Comparison of ENCODE assay signal across 34 cellular contexts in the genomic region with DNA sequence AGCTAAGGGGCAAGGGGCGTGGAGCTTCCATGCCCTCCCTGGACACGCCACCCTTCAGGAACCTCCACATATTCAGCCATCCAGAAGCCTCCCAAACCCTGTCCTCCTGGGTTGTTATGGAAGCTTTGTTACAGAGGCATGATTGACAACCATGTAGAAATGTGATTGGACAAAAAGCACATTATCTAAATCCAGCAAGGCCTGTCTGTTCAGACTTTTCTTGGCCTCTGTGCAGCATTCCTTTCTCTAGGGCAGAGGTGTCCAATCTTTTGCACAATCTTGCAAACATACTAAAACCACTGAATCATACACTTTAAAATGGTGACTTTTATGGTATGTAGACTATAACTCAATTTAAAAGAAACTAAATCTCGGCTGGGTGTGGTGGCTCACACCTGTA. TPM values are rescaled to one million over a fixed set of nuclear protein-coding genes. Genes with fewer than 3 reads are reported as not detected.
DNase-seq lines count a peak whose midpoint lies in the region; ATAC-seq and TF ChIP-seq lines count a peak whose summit lies in the region.
"Had no signal": no experiment of that assay in that cellular context is flagged by ENCODE, and none has a peak within 500 bp of the region (broad histone marks: within the 10 kb centered on the region; RNA-seq: fewer than 3 reads in every experiment).

No MANE protein-coding gene starts in this region.

- 94 to 95% methylated on average over 3 of the region's 3 CpGs for WGBS in heart right ventricle, 2 donors

- no peaks in the 10 kb centered on the region for H3K27me3 ChIP-seq in MG63
- H3K27me3 ChIP-seq in brain microvascular endothelial cell (replicated peaks): no peaks in the 10 kb centered on the region
- no peaks in the 10 kb centered on the region for H3K27me3 ChIP-seq in GM23338 (ENCODE audit: insufficient read depth)
- no peaks in the 10 kb centered on the region for H3K27me3 ChIP-seq in heart right ventricle
- H3K27me3 ChIP-seq: testis, uterus had no signal

- H3K9me3 ChIP-seq in MG63 (no peaks in the 10 kb centered on the region), mucosa of descending colon (no peaks in the 10 kb centered on the region), heart right ventricle (no peaks in the 10 kb centered on the region)
- H3K9me3 ChIP-seq: psoas muscle, testis, uterus had no signal

- H3K27ac ChIP-seq in brain microvascular endothelial cell (no peak overlapping the region), GM23338 (ENCODE audit: low read depth) (no peak overlapping the region), heart right ventricle (no peak overlapping the region)
- H3K27ac ChIP-seq: psoas muscle, testis, uterus had no signal

- H3F3A ChIP-seq in GM23338 (replicated peaks; ENCODE audit: low read depth): no peaks in the 10 kb centered on the region

- ATAC-seq in mucosa of descending colon: peak; percentile 67
- no peak for ATAC-seq in HG03097 (IDR thresholded peaks at IDR 0.05; ENCODE audit: low FRiP score, unreplicated experiment)
- no peak for ATAC-seq in left ventricle myocardium superior
- ATAC-seq in GM23338: no peak
- ATAC-seq in heart right ventricle: no peak
- ATAC-seq: activated CD4-positive, CD25-positive, alpha-beta regulatory T cell treated with anti-CD3 and anti-CD28 coated beads, Interleukin-2, amount 50 U/mL, for 24 hours; left lobe of liver; naive thymus-derived CD4-positive, alpha-beta T cell; psoas muscle had no signal

- no peak overlapping the region for H3K4me2 ChIP-seq in GM23338

- TF ChIP-seq CTCF in brain microvascular endothelial cell (IDR thresholded peaks at IDR 0.05; ENCODE audit: low read depth, low read length, missing control alignments) (no peak), fibroblast of mammary gland (conservative IDR thresholded peaks at IDR 0.05; ENCODE audit: control insufficient read depth, insufficient read depth, low read depth, low read length) (no peak), mucosa of descending colon (IDR thresholded peaks at IDR 0.05) (no peak), GM23338 (conservative IDR thresholded peaks at IDR 0.05; ENCODE audit: low read depth in 2 of 2) (no peak), heart right ventricle (IDR thresholded peaks at IDR 0.05) (no peak)

- H3K36me3 ChIP-seq in MG63 (no peaks in the 10 kb centered on the region), brain microvascular endothelial cell (replicated peaks) (no peaks in the 10 kb centered on the region), mucosa of descending colon (ENCODE audit: low read depth) (no peaks in the 10 kb centered on the region), GM23338 (ENCODE audit: insufficient read depth) (no peaks in the 10 kb centered on the region), heart right ventricle (peaks cover 0 to 10% (median 0%) of the 10 kb centered on the region in 9 donors)
- H3K36me3 ChIP-seq: uterus had no signal

- H3K27ac Mint-ChIP-seq in GM23338: no peak overlapping the region
- H3K27ac Mint-ChIP-seq: activated naive CD4-positive, alpha-beta T cell treated with anti-CD3 and anti-CD28 coated beads, Interleukin-2, amount 10 ng/mL, durations not matched to agents 7 days and 5 days; dendritic cell treated with granulocyte-macrophage colony-stimulating factor and Interleukin-4, amounts not matched to agents 40 ng/mL and 50 ng/mL, for 4 days; mesothelial cell of epicardium; naive thymus-derived CD4-positive, alpha-beta T cell; T-helper 1 cell treated with Interleukin-12 subunit alpha and Interleukin-12 subunit beta and Interleukin-4 antibody, amounts not matched to agents 30 μg/mL and 1 μg/mL, for 36 hours had no signal

- H3K4me3 ChIP-seq in MG63 (no peak overlapping the region), brain microvascular endothelial cell (ENCODE audit: low read depth, low read length) (no peak overlapping the region), fibroblast of mammary gland (ENCODE audit: control insufficient read depth, low read depth, low read length) (no peak overlapping the region), mucosa of descending colon (no peak overlapping the region), GM23338 (no peak overlapping the region), heart right ventricle (no peak overlapping the region)
- H3K4me3 ChIP-seq: psoas muscle, testis, uterus had no signal

- intact Hi-C loops in mucosa of descending colon (cut with DNase I, micrococcal nuclease) (no loop called here), left ventricle myocardium superior (cut with micrococcal nuclease) (no loop called here), heart right ventricle (cut with DNase I) (no loop called here)

- DNase-seq in MG63: peak; percentile 15
- DNase-seq in brain microvascular endothelial cell: peak; percentile 18
- DNase-seq in fibroblast of mammary gland (ENCODE audit: low read depth): peak; percentile 46
- DNase-seq in mucosa of descending colon: no peak
- DNase-seq in left ventricle myocardium superior: no peak
- DNase-seq in GM23338 (ENCODE audit: low spot score): no peak
- no peak for DNase-seq in heart right ventricle
- DNase-seq: activated CD4-positive, alpha-beta T cell treated with anti-CD3 and anti-CD28 coated beads, Interleukin-2, amount 50 U/mL, for 48 hours; activated CD8-positive, alpha-beta memory T cell treated with anti-CD3 and anti-CD28 coated beads, Interleukin-2, amount 50 U/mL, for 48 hours; activated naive CD4-positive, alpha-beta T cell treated with anti-CD3 and anti-CD28 coated beads, Interleukin-2, amount 10 ng/mL, durations not matched to agents 7 days and 5 days; amygdala; C1 segment of cervical spinal cord; caudate nucleus; COR-L47; DND-41; GOT3; hippocampal formation; naive thymus-derived CD4-positive, alpha-beta T cell; NCI-H1105 treated with DMSO at 0.1 percent for 48 hours; NCI-H2029; NCI-H2227 treated with DMSO at 0.1 percent for 48 hours; NCI-H748 treated with DMSO at 0.1 percent for 48 hours; occipital lobe; psoas muscle; RPMI8226; stimulated activated naive CD4-positive, alpha-beta T cell treated with Interleukin-2 at 50 U/mL for 16 hours; testis; uterus had no signal

- in situ Hi-C loops in brain microvascular endothelial cell (cut with HindIII; ENCODE audit: low pct_ligation_motif_present, low sequenced_read_pairs): no loop called here

- no peaks in the 10 kb centered on the region for H4K20me1 ChIP-seq in GM23338 (replicated peaks; ENCODE audit: insufficient read depth)

- H3K36me3 Mint-ChIP-seq in GM23338 (ENCODE audit: low read depth): peaks cover 8% of the 10 kb centered on the region; the same call in 2 of the 3 replicates

- peaks cover 2% of the 10 kb centered on the region for H3K27me3 Mint-ChIP-seq in GM23338 (ENCODE audit: insufficient read depth, low read depth, poor library complexity)
- H3K27me3 Mint-ChIP-seq: activated naive CD4-positive, alpha-beta T cell treated with anti-CD3 and anti-CD28 coated beads, Interleukin-2, amount 10 ng/mL, durations not matched to agents 7 days and 5 days; dendritic cell treated with granulocyte-macrophage colony-stimulating factor and Interleukin-4, amounts not matched to agents 40 ng/mL and 50 ng/mL, for 4 days; naive thymus-derived CD4-positive, alpha-beta T cell had no signal

- H3K4me1 ChIP-seq in mucosa of descending colon (ENCODE audit: low read depth) (no peaks in the 10 kb centered on the region), GM23338 (ENCODE audit: insufficient read depth) (no peaks in the 10 kb centered on the region), heart right ventricle (peaks cover 0 to 6% (median 0%) of the 10 kb centered on the region in 9 donors)
- H3K4me1 ChIP-seq: psoas muscle, testis, uterus had no signal

- peaks cover 12% of the 10 kb centered on the region for H3K79me2 ChIP-seq in GM23338 (replicated peaks; ENCODE audit: insufficient read depth)

- H3K9me3 Mint-ChIP-seq in GM23338: no peaks in the 10 kb centered on the region
- H3K9me3 Mint-ChIP-seq: activated naive CD4-positive, alpha-beta T cell treated with anti-CD3 and anti-CD28 coated beads, Interleukin-2, amount 10 ng/mL, durations not matched to agents 7 days and 5 days; dendritic cell treated with granulocyte-macrophage colony-stimulating factor and Interleukin-4, amounts not matched to agents 40 ng/mL and 50 ng/mL, for 4 days; T-helper 1 cell treated with Interleukin-12 subunit alpha and Interleukin-12 subunit beta and Interleukin-4 antibody, amounts not matched to agents 30 μg/mL and 1 μg/mL, for 36 hours had no signal

- no peak overlapping the region for H2AFZ ChIP-seq in GM23338

- no peaks in the 10 kb centered on the region for H3K4me1 Mint-ChIP-seq in GM23338
- H3K4me1 Mint-ChIP-seq: activated naive CD4-positive, alpha-beta T cell treated with anti-CD3 and anti-CD28 coated beads, Interleukin-2, amount 10 ng/mL, durations not matched to agents 7 days and 5 days; mesothelial cell of epicardium had no signal

- H3K9me2 ChIP-seq in GM23338 (ENCODE audit: insufficient read depth): no peaks in the 10 kb centered on the region

- H3K4me3 Mint-ChIP-seq in GM23338: no peak overlapping the region
- H3K4me3 Mint-ChIP-seq: activated naive CD4-positive, alpha-beta T cell treated with anti-CD3 and anti-CD28 coated beads, Interleukin-2, amount 10 ng/mL, durations not matched to agents 7 days and 5 days; dendritic cell treated with granulocyte-macrophage colony-stimulating factor and Interleukin-4, amounts not matched to agents 40 ng/mL and 50 ng/mL, for 4 days; mesothelial cell of epicardium; naive thymus-derived CD4-positive, alpha-beta T cell; T-helper 1 cell treated with Interleukin-12 subunit alpha and Interleukin-12 subunit beta and Interleukin-4 antibody, amounts not matched to agents 30 μg/mL and 1 μg/mL, for 36 hours had no signal

RNA-seq across cellular contexts. Expression of gene STEEP1, which starts 12.7 kb away (rescaled TPM):
- total RNA-seq in MG63 (2014; rRNA removed; shearing (Covaris generic); ENCODE audit: low replicate concordance): 50.8 and 60.2 TPM in 2 replicates
- 10 to 100 TPM; 22.2 to 25.4 (median 22.9) TPM for total RNA-seq in mucosa of descending colon
- 16.0 TPM for total RNA-seq in left ventricle myocardium superior
- total RNA-seq in GM23338 (2014; rRNA removed; shearing (Covaris generic)): 42.3 and 44.3 TPM in 2 replicates
- polyA plus RNA-seq in GM23338 (2016; fragmentation: Nextera tagmentation; extraction: Ambion mirVana): 15.9 and 16.6 TPM in 2 replicates
- 10 to 100 TPM; 12.1 to 24.0 (median 19.8) TPM for total RNA-seq in heart right ventricle
- 10 to 100 TPM in 1 of 2 donors, 1 to 10 TPM in 1; 2.7 to 14.6 TPM for polyA plus RNA-seq in heart right ventricle

RNA-seq across cellular contexts. Expression of gene UBE2A, which starts 21.9 kb away (rescaled TPM):
- total RNA-seq in MG63 (2014; rRNA removed; shearing (Covaris generic); ENCODE audit: low replicate concordance): 41.4 and 43.6 TPM in 2 replicates
- total RNA-seq in mucosa of descending colon (10 to 100 TPM; 72.1 to 81.6 (median 79.4) TPM), left ventricle myocardium superior (61.9 TPM), heart right ventricle (10 to 100 TPM; 64.6 to 77.7 (median 67.8) TPM)
- total RNA-seq in GM23338 (2014; rRNA removed; shearing (Covaris generic)): 38.6 and 41.4 TPM in 2 replicates
- polyA plus RNA-seq in GM23338 (2016; fragmentation: Nextera tagmentation; extraction: Ambion mirVana) (75.9 and 77.8 TPM in 2 replicates), heart right ventricle (10 to 100 TPM; 51.7 to 64.3 TPM)

RNA-seq across cellular contexts. Expression of gene NKRF, which starts 53.7 kb away (rescaled TPM):
- 7.4 and 10.1 TPM in 2 replicates for total RNA-seq in MG63 (2014; rRNA removed; shearing (Covaris generic); ENCODE audit: low replicate concordance)
- total RNA-seq in mucosa of descending colon (1 to 10 TPM; 5.7 to 6.3 (median 5.9) TPM), left ventricle myocardium superior (5.2 TPM), heart right ventricle (1 to 10 TPM; 4.2 to 5.9 (median 4.6) TPM)
- total RNA-seq in GM23338 (2014; rRNA removed; shearing (Covaris generic)): 10.9 and 11.6 TPM in 2 replicates
- polyA plus RNA-seq in GM23338 (2016; fragmentation: Nextera tagmentation; extraction: Ambion mirVana) (6.3 and 6.8 TPM in 2 replicates), heart right ventricle (1 to 10 TPM; 2.8 to 6.9 TPM)

Comparison
In these comparisons a context has a peak if more than half of its experiments do, and no peak if none do; other contexts are left out.
1. DNase-seq: peak in MG63 (single experiment), brain microvascular endothelial cell (single experiment) and fibroblast of mammary gland (single experiment); none in mucosa of descending colon (0 of 3), left ventricle myocardium superior (single experiment), GM23338 (single experiment) and heart right ventricle (0 of 2).